Comparison of ENCODE assay signal across 6 cellular contexts in genomic region chr6:10720960-10721849, GRCh38. TPM values are rescaled to one million over a fixed set of nuclear protein-coding genes. Genes with fewer than 3 reads are reported as not detected.
DNase-seq lines count a peak whose midpoint lies in the region; TF ChIP-seq lines count a peak whose summit lies in the region.
"Not testable (repeated sequence)": the region's sequence is repeated elsewhere in the genome, so short reads cannot be mapped to it uniquely, and the experiment has no call there.

No MANE protein-coding gene starts in this region.

- H3K4me3 ChIP-seq in BE2C (ENCODE audit: low read depth, low read length) (peak overlapping the region; percentile 60), rectal smooth muscle tissue (ENCODE audit: low read length) (peak overlapping the region; percentile 52)
- H3K4me3 ChIP-seq in hepatocyte: not testable (repeated sequence)

- peaks cover 24% of the 10 kb centered on the region for H3K9me3 Mint-ChIP-seq in T-helper 2 cell treated with Interferon-gamma antibody and Interleukin-4, amounts not matched to agents 5 μg/mL and 100 μg/mL, for 36 hours
- not testable (repeated sequence) for H3K9me3 Mint-ChIP-seq in MCF 10A (ENCODE audit: unreplicated experiment)

- not testable (repeated sequence) for H3K36me3 ChIP-seq in BE2C; hepatocyte (replicated peaks; ENCODE audit: insufficient read depth, low read depth); rectal smooth muscle tissue (ENCODE audit: control insufficient read depth, insufficient read depth, low read length)

- TF ChIP-seq CTCF in BE2C (IDR thresholded peaks at IDR 0.05; ENCODE audit: low read depth, low read length); MCF 10A (IDR thresholded peaks at IDR 0.05; ENCODE audit: unreplicated experiment); hepatocyte (IDR thresholded peaks at IDR 0.05; ENCODE audit: poor library complexity): not testable (repeated sequence)

- peak overlapping the region; percentile 91 for H3K27ac Mint-ChIP-seq in T-helper 2 cell treated with Interferon-gamma antibody and Interleukin-4, amounts not matched to agents 5 μg/mL and 100 μg/mL, for 36 hours
- H3K27ac Mint-ChIP-seq in MCF 10A (ENCODE audit: low read depth, unreplicated experiment): peak overlapping the region; percentile 97

- 90% methylated on average over 17 of the region's 17 CpGs for WGBS in hepatocyte (ENCODE audit: low lambda C conversion rate, missing lambda C conversion rate)

- BruUV-seq in MCF 10A (replicated peaks; lab: Mats Ljungman, UMichigan): not testable (repeated sequence)

- not testable (repeated sequence) for H3K9me3 ChIP-seq in BE2C; hepatocyte (ENCODE audit: low read depth)

- peaks cover 29% of the 10 kb centered on the region for H3K79me2 ChIP-seq in hepatocyte

- peak overlapping the region; percentile 68 for H2AFZ ChIP-seq in hepatocyte

- peak overlapping the region; percentile 97 for H3K4me3 Mint-ChIP-seq in T-helper 2 cell treated with Interferon-gamma antibody and Interleukin-4, amounts not matched to agents 5 μg/mL and 100 μg/mL, for 36 hours
- H3K4me3 Mint-ChIP-seq in MCF 10A (ENCODE audit: unreplicated experiment): peak overlapping the region; percentile 96

- H3K9me2 ChIP-seq in hepatocyte (replicated peaks; ENCODE audit: insufficient read depth): not testable (repeated sequence)

- intact Hi-C loops in MCF 10A (cut with micrococcal nuclease): loop anchor here (5.0 kb wide), 1 partner anchor 81 kb away; no protein-coding TSS in a partner anchor

- H3K4me1 ChIP-seq in BE2C: not testable (repeated sequence)
- H3K4me1 ChIP-seq in hepatocyte (ENCODE audit: insufficient read depth) (peaks cover 21% of the 10 kb centered on the region), rectal smooth muscle tissue (ENCODE audit: control insufficient read depth, insufficient read depth, low read length) (peaks cover 14% of the 10 kb centered on the region)

- H3K4me2 ChIP-seq in hepatocyte: peak overlapping the region; percentile 73

- H4K20me1 ChIP-seq in hepatocyte (ENCODE audit: insufficient read depth, poor library complexity, severe bottlenecking): not testable (repeated sequence)

- peaks cover 41% of the 10 kb centered on the region for H3K4me1 Mint-ChIP-seq in T-helper 2 cell treated with Interferon-gamma antibody and Interleukin-4, amounts not matched to agents 5 μg/mL and 100 μg/mL, for 36 hours (ENCODE audit: low read depth)
- H3K4me1 Mint-ChIP-seq in MCF 10A (ENCODE audit: insufficient read depth, unreplicated experiment): peaks cover 26% of the 10 kb centered on the region

- CTCF ChIA-PET in MCF 10A (lab: Yijun Ruan, JAX): interaction anchor here (0.6 to 3.9 kb wide), 10 partner anchors 8 to 255 kb away, joined by 3 to 17 read pairs (median 3); partner anchors contain the start of gene TMEM14B

- H3K27me3 Mint-ChIP-seq in T-helper 2 cell treated with Interferon-gamma antibody and Interleukin-4, amounts not matched to agents 5 μg/mL and 100 μg/mL, for 36 hours (ENCODE audit: low read depth); MCF 10A (ENCODE audit: insufficient read depth, unreplicated experiment): not testable (repeated sequence)

- POLR2A ChIA-PET in MCF 10A (lab: Yijun Ruan, JAX): interaction anchor here (0.7 to 7.6 kb wide), 7 partner anchors 10 to 267 kb away, joined by 3 to 185 read pairs (median 4); partner anchors contain the start of genes C6orf52, PAK1IP1 and TMEM14B

- peaks cover 21% of the 10 kb centered on the region for H3K36me3 Mint-ChIP-seq in T-helper 2 cell treated with Interferon-gamma antibody and Interleukin-4, amounts not matched to agents 5 μg/mL and 100 μg/mL, for 36 hours (ENCODE audit: low read depth)
- not testable (repeated sequence) for H3K36me3 Mint-ChIP-seq in MCF 10A (ENCODE audit: insufficient read depth, unreplicated experiment)

- H3K9ac ChIP-seq in rectal smooth muscle tissue (ENCODE audit: low read length): not testable (repeated sequence)

- H3K27ac ChIP-seq in hepatocyte: peak overlapping the region; percentile 89
- not testable (repeated sequence) for H3K27ac ChIP-seq in rectal smooth muscle tissue (ENCODE audit: low read depth, low read length)

- DNase-seq in BE2C; MCF 10A (ENCODE audit: unreplicated experiment); hepatocyte (ENCODE audit: low spot score): not testable (repeated sequence)
- peak; percentile 52 to 53 for DNase-seq in Kasumi-1 (lab: John Stamatoyannopoulos, UW)
- peak; percentile 23 for DNase-seq in T-helper 2 cell treated with Interferon-gamma antibody and Interleukin-4, amounts not matched to agents 5 μg/mL and 100 μg/mL, for 36 hours (ENCODE audit: low spot score)

- not testable (repeated sequence) for H3K27me3 ChIP-seq in BE2C; hepatocyte; rectal smooth muscle tissue (ENCODE audit: control insufficient read depth, insufficient read depth, low read length)

RNA-seq across cellular contexts. Expression of gene TMEM14C, which starts 1.7 kb away (rescaled TPM):
- 33.3 TPM for polyA plus RNA-seq in BE2C (2012; ENCODE audit: insufficient read depth, insufficient read length, low read depth)
- 159 and 160 TPM in 2 replicates for total RNA-seq in MCF 10A (2022)
- total RNA-seq in hepatocyte: 155 and 181 TPM in 2 replicates
- polyA plus RNA-seq in hepatocyte: 170 and 176 TPM in 2 replicates

RNA-seq across cellular contexts. Expression of gene TMEM14B, which starts 26.4 kb away (rescaled TPM):
- polyA plus RNA-seq in BE2C (2012; ENCODE audit: insufficient read depth, insufficient read length, low read depth): 34.5 TPM
- 122 and 143 TPM in 2 replicates for total RNA-seq in MCF 10A (2022)
- 63.9 and 69.4 TPM in 2 replicates for total RNA-seq in hepatocyte
- 108 and 126 TPM in 2 replicates for polyA plus RNA-seq in hepatocyte

RNA-seq across cellular contexts. Expression of gene PAK1IP1, which starts 26.4 kb away (rescaled TPM):
- 50.2 TPM for polyA plus RNA-seq in BE2C (2012; ENCODE audit: insufficient read depth, insufficient read length, low read depth)
- total RNA-seq in MCF 10A (2022) (27.0 and 38.1 TPM in 2 replicates), hepatocyte (14.0 and 16.0 TPM in 2 replicates)
- polyA plus RNA-seq in hepatocyte: 14.3 and 15.7 TPM in 2 replicates

RNA-seq across cellular contexts. Expression of gene C6orf52, which starts 26.8 kb away (rescaled TPM):
- polyA plus RNA-seq in BE2C (2012; ENCODE audit: insufficient read depth, insufficient read length, low read depth): 25.2 TPM
- total RNA-seq in MCF 10A (2022): 5.0 and 6.5 TPM in 2 replicates
- total RNA-seq in hepatocyte: 1.2 and 13.1 TPM in 2 replicates
- 6.5 and 6.8 TPM in 2 replicates for polyA plus RNA-seq in hepatocyte
